In genomic region chr7:101066858-101067227, GRCh38 we compare ENCODE assay signal across 1 cellular context.
TF ChIP-seq lines count a peak whose summit lies in the region.

No MANE protein-coding gene starts in this region.

TF ChIP-seq in K562, 482 proteins besides CTCF, POLR2A, EP300 and RAD21:
- TF ChIP-seq EZH2 (IDR thresholded peaks at IDR 0.05; ENCODE audit: borderline replicate concordance, low read depth, low read length), result 0 out of 2 replicates have a peak, but pooled peaks have one; percentile 59
- no peak for TF ChIP-seq CBX8 (IDR thresholded peaks at IDR 0.05; ENCODE audit: borderline replicate concordance, extremely low read depth, low read depth, low read length, poor library complexity, severe bottlenecking)
